10 cellular contexts compared by ENCODE assay signal in genomic region chr2:102143450-102143985, GRCh38. TPM values are rescaled to one million over a fixed set of nuclear protein-coding genes. Genes with fewer than 3 reads are reported as not detected.
DNase-seq lines count a peak whose midpoint lies in the region; ATAC-seq and TF ChIP-seq lines count a peak whose summit lies in the region.
"Had no signal": no experiment of that assay in that cellular context is flagged by ENCODE, and none has a peak within 500 bp of the region (broad histone marks: within the 10 kb centered on the region; RNA-seq: fewer than 3 reads in every experiment).

No MANE protein-coding gene starts in this region.

- peaks cover 6 to 43% (median 29%) of the 10 kb centered on the region in 4 donors for H3K4me1 Mint-ChIP-seq in CD4-positive, CD25-positive, alpha-beta regulatory T cell
- H3K4me1 Mint-ChIP-seq in activated naive CD8-positive, alpha-beta T cell (ENCODE audit: low read depth) = peaks cover 32% of the 10 kb centered on the region
- no peaks in the 10 kb centered on the region for H3K4me1 Mint-ChIP-seq in progenitor cell of endocrine pancreas (ENCODE audit: low read depth)

- intact Hi-C loops in Right ventricle myocardium inferior (cut with DNase I) = loop anchor here (5.0 kb wide), 2 partner anchors 41 to 71 kb away; no protein-coding TSS in a partner anchor

- peak in 1 of 3 donors; percentile 38 for DNase-seq in CD4-positive, CD25-positive, alpha-beta regulatory T cell
- no peak for DNase-seq in Right ventricle myocardium inferior (ENCODE audit: missing footprints)
- DNase-seq in progenitor cell of endocrine pancreas (ENCODE audit: low spot score, unreplicated experiment) = no peak
- DNase-seq in LoVo (ENCODE audit: low spot score) = no peak
- no peak for DNase-seq in HuH-7.5 (ENCODE audit: low spot score)
- DNase-seq: NCI-H2171 treated with DMSO at 0.1 percent for 48 hours had no signal

- ATAC-seq in CD4-positive, CD25-positive, alpha-beta regulatory T cell (ENCODE audit: low read depth in 2 of 2) = no peak
- ATAC-seq in Right ventricle myocardium inferior (peak; percentile 26), HG02885 (IDR thresholded peaks at IDR 0.05; ENCODE audit: poor library complexity, unreplicated experiment) (no peak), GM19455 (IDR thresholded peaks at IDR 0.05; ENCODE audit: unreplicated experiment) (no peak)

- no peak for TF ChIP-seq CTCF in progenitor cell of endocrine pancreas (IDR thresholded peaks at IDR 0.05; ENCODE audit: unreplicated experiment)

- peaks cover 27 to 34% of the 10 kb centered on the region in 2 experiments for H3K9me3 ChIP-seq in CD4-positive, CD25-positive, alpha-beta regulatory T cell (ENCODE audit: control insufficient read depth in 2 of 2, low read length in 2 of 2)

- peaks cover 15% of the 10 kb centered on the region for H3K27me3 Mint-ChIP-seq in CD4-positive, CD25-positive, alpha-beta regulatory T cell
- H3K27me3 Mint-ChIP-seq in activated naive CD8-positive, alpha-beta T cell = peaks cover 8% of the 10 kb centered on the region
- peaks cover 47% of the 10 kb centered on the region for H3K27me3 Mint-ChIP-seq in progenitor cell of endocrine pancreas

- peak overlapping the region; percentile 84 to 95 (median 86) for H3K4me3 Mint-ChIP-seq in CD4-positive, CD25-positive, alpha-beta regulatory T cell
- H3K4me3 Mint-ChIP-seq in activated naive CD8-positive, alpha-beta T cell = peak overlapping the region; percentile 73
- peak overlapping the region; percentile 67 for H3K4me3 Mint-ChIP-seq in progenitor cell of endocrine pancreas (ENCODE audit: low read depth)
- H3K4me3 Mint-ChIP-seq: memory B cell had no signal

- H3K27ac Mint-ChIP-seq in CD4-positive, CD25-positive, alpha-beta regulatory T cell = peak overlapping the region; percentile 44 to 58 (median 57)
- H3K27ac Mint-ChIP-seq in activated naive CD8-positive, alpha-beta T cell = no peak overlapping the region
- H3K27ac Mint-ChIP-seq in progenitor cell of endocrine pancreas = no peak overlapping the region
- H3K27ac Mint-ChIP-seq: memory B cell had no signal

- H3K36me3 Mint-ChIP-seq in CD4-positive, CD25-positive, alpha-beta regulatory T cell = peaks cover under 1% of the 10 kb centered on the region
- peaks cover 24% of the 10 kb centered on the region for H3K36me3 Mint-ChIP-seq in activated naive CD8-positive, alpha-beta T cell
- no peaks in the 10 kb centered on the region for H3K36me3 Mint-ChIP-seq in progenitor cell of endocrine pancreas (ENCODE audit: insufficient read depth)

- peaks cover 12% of the 10 kb centered on the region for H3K4me1 ChIP-seq in CD4-positive, CD25-positive, alpha-beta regulatory T cell (ENCODE audit: control insufficient read depth, insufficient read depth, low read length, poor library complexity, severe bottlenecking)

- peaks cover 4 to 44% (median 7%) of the 10 kb centered on the region in 7 donors for H3K9me3 Mint-ChIP-seq in CD4-positive, CD25-positive, alpha-beta regulatory T cell
- H3K9me3 Mint-ChIP-seq in activated naive CD8-positive, alpha-beta T cell (ENCODE audit: low read depth) = peaks cover 4% of the 10 kb centered on the region
- H3K9me3 Mint-ChIP-seq in progenitor cell of endocrine pancreas (ENCODE audit: low read depth) = peaks cover under 1% of the 10 kb centered on the region

- H3K27me3 ChIP-seq in CD4-positive, CD25-positive, alpha-beta regulatory T cell (ENCODE audit: control insufficient read depth, insufficient read depth, low read length) = no peaks in the 10 kb centered on the region

- peak overlapping the region; percentile 73 for H3K4me3 ChIP-seq in CD4-positive, CD25-positive, alpha-beta regulatory T cell (ENCODE audit: low read depth, low read length)

- no peak overlapping the region for H3K27ac ChIP-seq in CD4-positive, CD25-positive, alpha-beta regulatory T cell (ENCODE audit: insufficient read depth, low read length, poor library complexity, severe bottlenecking)

- H3K36me3 ChIP-seq in CD4-positive, CD25-positive, alpha-beta regulatory T cell (ENCODE audit: control insufficient read depth, insufficient read depth, low read length) = peaks cover 2% of the 10 kb centered on the region

RNA-seq across cellular contexts. Expression of gene IL1R1, which starts 1.0 kb away (rescaled TPM):
- total RNA-seq in CD4-positive, CD25-positive, alpha-beta regulatory T cell = 11.7 TPM
- polyA plus RNA-seq in CD4-positive, CD25-positive, alpha-beta regulatory T cell = 1 to 10 TPM; 2.0 to 5.6 (median 3.7) TPM
- total RNA-seq in Right ventricle myocardium inferior (26.6 TPM), progenitor cell of endocrine pancreas (1.1 and 1.3 TPM in 2 replicates)

RNA-seq across cellular contexts. Expression of gene IL1RL2, which starts 43.3 kb away (rescaled TPM):
- not detected for total RNA-seq in CD4-positive, CD25-positive, alpha-beta regulatory T cell
- not detected for polyA plus RNA-seq in CD4-positive, CD25-positive, alpha-beta regulatory T cell
- total RNA-seq in Right ventricle myocardium inferior = not detected
- not detected in 2 replicates for total RNA-seq in progenitor cell of endocrine pancreas

Comparison
In these comparisons a context has a peak if more than half of its experiments do, and no peak if none do; other contexts are left out.
1. H3K27ac Mint-ChIP-seq: peak in CD4-positive, CD25-positive, alpha-beta regulatory T cell (3 of 3); none in activated naive CD8-positive, alpha-beta T cell (single experiment) and progenitor cell of endocrine pancreas (single experiment).
2. Peak in every context shown above with its lines, with median percentiles within 50 percentile points of each other: H3K4me3 Mint-ChIP-seq.